In the genomic region with DNA sequence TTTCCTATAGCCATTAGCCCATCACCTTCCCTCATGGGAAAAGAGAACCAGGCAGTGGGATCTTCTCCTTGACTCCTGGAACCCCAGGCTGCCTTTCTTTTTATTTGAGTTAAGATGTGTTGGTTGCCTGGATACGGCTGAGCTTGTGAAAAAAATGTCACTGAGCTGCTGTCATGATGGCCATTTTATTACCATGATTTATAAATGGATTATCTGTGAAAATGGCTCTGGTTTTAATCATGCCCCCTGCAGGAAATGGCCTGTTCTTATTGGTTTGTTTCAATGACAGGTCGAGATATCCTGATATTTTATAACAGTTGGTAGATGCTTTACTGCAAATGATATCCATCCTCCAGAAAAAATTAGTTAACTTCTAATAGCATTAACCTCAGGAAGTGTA, we compare ENCODE assay signal across 21 cellular contexts.
DNase-seq lines count a peak whose midpoint lies in the region; ATAC-seq and TF ChIP-seq lines count a peak whose summit lies in the region.
"Had no signal": no experiment of that assay in that cellular context is flagged by ENCODE, and none has a peak within 500 bp of the region (broad histone marks: within the 10 kb centered on the region; RNA-seq: fewer than 3 reads in every experiment).

No MANE protein-coding gene starts in this region.

- DNase-seq in DMS53 (lab: John Stamatoyannopoulos, UW) (peak; percentile 2), DMS53 treated with DMSO at 0.1 percent for 48 hours (lab: John Stamatoyannopoulos, UW; ENCODE audit: unreplicated experiment) (no peak), HFF-Myc (ENCODE audit: extremely low read depth, low read depth) (peak; percentile 40), SK-N-DZ (ENCODE audit: low spot score) (peak; percentile 97), GM13977 (ENCODE audit: low spot score) (no peak), NAMALWA (ENCODE audit: low spot score) (no peak)
- DNase-seq: 8988T; Caco-2; CD4-positive, alpha-beta T cell; KBM-7; NCI-H1436 treated with DMSO at 0.1 percent for 48 hours; NCI-H2029 treated with DMSO at 0.1 percent for 48 hours; NCI-H526; OCI-M1; Right ventricle myocardium superior; T-helper 1 cell had no signal

- TF ChIP-seq CTCF in HFF-Myc (IDR thresholded peaks at IDR 0.05; ENCODE audit: low read depth, low read length, missing control alignments) (no peak), nephron (IDR thresholded peaks at IDR 0.05; ENCODE audit: unreplicated experiment in 3 of 3) (no peak), GM13977 (IDR thresholded peaks at IDR 0.05; ENCODE audit: extremely low read depth, insufficient read depth, missing control alignments) (no peak)

- H3K4me1 Mint-ChIP-seq in nephron, result peaks cover 33% of the 10 kb centered on the region
- H3K4me1 Mint-ChIP-seq: B cell had no signal

- H3K36me3 Mint-ChIP-seq in nephron (ENCODE audit: low read depth), result no peaks in the 10 kb centered on the region

- no peaks in the 10 kb centered on the region for H3K27me3 Mint-ChIP-seq in nephron (ENCODE audit: low read depth)
- H3K27me3 Mint-ChIP-seq: B cell; CD4-positive, alpha-beta T cell had no signal

- in situ Hi-C loops in GM13977 (cut with MboI; ENCODE audit: low pct_unique_long_range_greater_than_20kb, low sequenced_read_pairs, unreplicated experiment), result no loop called here

- peaks cover 2% of the 10 kb centered on the region for H3K9me3 Mint-ChIP-seq in nephron

- H3K4me3 Mint-ChIP-seq in nephron, result no peak overlapping the region
- H3K4me3 Mint-ChIP-seq: B cell; CD4-positive, alpha-beta T cell had no signal

- H3K27ac Mint-ChIP-seq in nephron, result peak overlapping the region in 2 of 3 experiments; percentile 25 to 66
- H3K27ac Mint-ChIP-seq: B cell; CD4-positive, alpha-beta T cell had no signal

- ATAC-seq in GM21723 (IDR thresholded peaks at IDR 0.05; ENCODE audit: unreplicated experiment), result no peak
- ATAC-seq: HepG2 had no signal

- no peak overlapping the region for H3K4me3 ChIP-seq in HFF-Myc (replicated peaks; ENCODE audit: low read depth, low read length)
- H3K4me3 ChIP-seq: SK-N-MC had no signal

Comparison
In these comparisons a context has a peak if more than half of its experiments do, and no peak if none do; other contexts are left out.
1. DNase-seq: peak in DMS53 (single experiment), HFF-Myc (single experiment) and SK-N-DZ (single experiment); none in DMS53 treated with DMSO at 0.1 percent for 48 hours (single experiment), GM13977 (single experiment) and NAMALWA (single experiment).